Comparison of ENCODE assay signal across 10 cellular contexts in the genomic region with DNA sequence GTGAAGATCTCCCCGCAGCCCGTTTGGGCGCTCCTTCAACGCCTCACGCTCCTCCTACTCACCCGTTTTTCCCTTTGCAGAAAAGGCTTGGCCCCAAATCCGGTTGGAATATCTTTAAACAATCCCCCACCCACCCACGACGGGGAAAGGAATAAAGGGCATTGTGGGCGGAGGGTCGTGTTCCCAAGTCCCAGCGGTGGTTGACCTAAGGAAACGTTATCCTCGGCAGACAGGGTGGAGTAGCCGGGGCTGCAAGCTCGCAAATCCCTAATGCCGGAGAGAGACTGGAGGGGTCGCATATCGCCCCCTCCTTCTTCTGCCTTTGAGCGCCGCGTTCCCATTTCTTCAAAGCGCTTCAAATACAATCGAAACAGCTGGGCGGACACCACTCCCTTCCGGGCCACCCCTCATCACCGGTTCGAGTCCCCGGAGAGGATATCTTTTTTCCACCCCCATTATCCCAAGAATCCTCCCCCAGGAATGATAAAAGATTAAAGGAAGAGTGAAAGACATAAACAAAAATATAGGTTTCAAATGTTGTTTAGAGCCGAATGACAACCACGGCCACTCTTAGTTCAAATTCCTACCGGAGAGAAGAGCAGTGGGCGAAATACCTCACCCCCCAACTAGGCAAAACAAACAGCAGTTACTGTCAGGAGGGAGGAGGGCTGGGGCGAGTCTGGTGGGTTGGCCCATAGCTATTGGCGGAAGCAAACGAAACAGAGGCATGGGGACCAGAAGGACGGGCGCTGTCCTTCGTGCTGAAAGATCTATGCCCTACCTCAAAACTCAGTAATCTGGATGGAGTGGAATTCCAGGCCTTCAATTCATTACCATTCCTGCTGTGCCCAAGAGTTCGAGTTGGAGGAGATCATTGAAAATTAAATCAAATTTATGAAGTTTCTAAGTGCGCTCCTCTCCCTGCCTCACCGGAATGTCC. TPM values are rescaled to one million over a fixed set of nuclear protein-coding genes. Genes with fewer than 3 reads are reported as not detected.
A peak's percentile ranks its signal among the peaks of the same experiment; 100 is the strongest.
DNase-seq lines count a peak whose midpoint lies in the region; ATAC-seq and TF ChIP-seq lines count a peak whose summit lies in the region.
"Had no signal": no experiment of that assay in that cellular context is flagged by ENCODE, and none has a peak within 500 bp of the region (broad histone marks: within the 10 kb centered on the region; RNA-seq: fewer than 3 reads in every experiment).

No MANE protein-coding gene starts in this region.

- H3K36me3 Mint-ChIP-seq in progenitor cell of endocrine pancreas (ENCODE audit: insufficient read depth), result no peaks in the 10 kb centered on the region

- H3K27me3 Mint-ChIP-seq in progenitor cell of endocrine pancreas, result peaks cover 65% of the 10 kb centered on the region

- ATAC-seq in HG02763 (IDR thresholded peaks at IDR 0.05; ENCODE audit: unreplicated experiment), result no peak

- TF ChIP-seq CTCF in progenitor cell of endocrine pancreas (IDR thresholded peaks at IDR 0.05; ENCODE audit: unreplicated experiment) (no peak), lower leg skin (IDR thresholded peaks at IDR 0.05) (no peak)

- peaks cover 19% of the 10 kb centered on the region for H3K4me1 Mint-ChIP-seq in progenitor cell of endocrine pancreas (ENCODE audit: low read depth)

- no peak overlapping the region for H3K4me3 ChIP-seq in lower leg skin (ENCODE audit: low read depth, poor library complexity, severe bottlenecking)

- TF ChIP-seq POLR2A in lower leg skin (IDR thresholded peaks at IDR 0.05), result no peak

- H3K27ac Mint-ChIP-seq in progenitor cell of endocrine pancreas, result no peak overlapping the region

- 5 to 6% methylated on average over 42 of the region's 42 CpGs for WGBS in lower leg skin, 2 donors

- DNase-seq in NCI-H82 (lab: John Stamatoyannopoulos, UW) (peak; percentile 53), NCI-H82 treated with DMSO at 0.1 percent for 48 hours (lab: John Stamatoyannopoulos, UW; ENCODE audit: unreplicated experiment) (no peak), NCI-H345 treated with DMSO at 0.1 percent for 48 hours (lab: John Stamatoyannopoulos, UW; ENCODE audit: unreplicated experiment) (peak; percentile 64), ecto neural progenitor cell (ENCODE audit: low spot score) (peak; percentile 86), progenitor cell of endocrine pancreas (ENCODE audit: low spot score, unreplicated experiment) (peak; percentile 45), amniotic stem cell (lab: John Stamatoyannopoulos, UW) (no peak), lower leg skin (ENCODE audit: low spot score in 2 of 2) (no peak)

- no peaks in the 10 kb centered on the region for H3K9me3 Mint-ChIP-seq in progenitor cell of endocrine pancreas (ENCODE audit: low read depth)

- intact Hi-C loops in lower leg skin (cut with DNase I; ENCODE audit: low total_unique reads), result loop anchor here (5.0 to 10.0 kb wide), 2 partner anchors 329 to 407 kb away; no protein-coding TSS in a partner anchor

- H3K4me3 Mint-ChIP-seq in progenitor cell of endocrine pancreas (ENCODE audit: low read depth), result no peak overlapping the region

RNA-seq across cellular contexts. Expression of gene GAD1, which starts 2.8 kb away (rescaled TPM):
- total RNA-seq in progenitor cell of endocrine pancreas (0.27 and 0.43 TPM in 2 replicates), lower leg skin (under 1 TPM in 1 of 4 donors, not detected in 3; 0.05 TPM)
- total RNA-seq: B cell had no signal

RNA-seq across cellular contexts. Expression of gene ERICH2, which starts 43.7 kb away (rescaled TPM):
- total RNA-seq in progenitor cell of endocrine pancreas, result 0.91 and 1.1 TPM in 2 replicates
- under 1 TPM in 1 of 4 donors, not detected in 3; 0.58 TPM for total RNA-seq in lower leg skin
- total RNA-seq: B cell, dermis microvascular lymphatic vessel endothelial cell had no signal

Comparison
In these comparisons a context has a peak if more than half of its experiments do, and no peak if none do; other contexts are left out.
1. DNase-seq: peak in NCI-H82 (single experiment), NCI-H345 treated with DMSO at 0.1 percent for 48 hours (single experiment), ecto neural progenitor cell (single experiment) and progenitor cell of endocrine pancreas (single experiment); none in NCI-H82 treated with DMSO at 0.1 percent for 48 hours (single experiment), amniotic stem cell (single experiment) and lower leg skin (0 of 2).